29 cellular contexts compared by ENCODE assay signal in genomic region chr16:15723808-15724207, GRCh38.
"Had no signal": no experiment of that assay in that cellular context is flagged by ENCODE, and none has a peak within 500 bp of the region (broad histone marks: within the 10 kb centered on the region; RNA-seq: fewer than 3 reads in every experiment).

No MANE protein-coding gene starts in this region.

- DNase-seq: activated CD4-positive, alpha-beta memory T cell treated with anti-CD3 and anti-CD28 coated beads, Interleukin-2, amount 10 ng/mL, durations not matched to agents 7 days and 5 days; activated CD4-positive, alpha-beta T cell treated with anti-CD3 and anti-CD28 coated beads for 1 hour; activated CD4-positive, alpha-beta T cell treated with anti-CD3 and anti-CD28 coated beads for 48 hours; activated CD4-positive, CD25-positive, alpha-beta regulatory T cell; activated CD8-positive, alpha-beta memory T cell treated with anti-CD3 and anti-CD28 coated beads for 24 hours; activated CD8-positive, alpha-beta memory T cell treated with anti-CD3 and anti-CD28 coated beads, Interleukin-2, amount 10 ng/mL, durations not matched to agents 7 days and 5 days; activated CD8-positive, alpha-beta memory T cell treated with anti-CD3 and anti-CD28 coated beads, Interleukin-2, amount 50 U/mL, for 48 hours; activated gamma-delta T cell treated with Interleukin-2 at 50 U/mL for 16 hours; activated naive CD4-positive, alpha-beta T cell treated with anti-CD3 and anti-CD28 coated beads for 36 hours; adrenal gland; body of pancreas; NCI-H1105; NCI-H1436; NCI-H1694; NCI-H1930; NCI-H2081 treated with DMSO at 0.1 percent for 48 hours; NCI-H510A; NCI-H526; NCI-H748 treated with DMSO at 0.1 percent for 48 hours; NK-92 treated with Interleukin-12 subunit alpha and Interleukin-12 subunit beta, amount 100 ng/mL, for 24 hours; PC-9; Right ventricle myocardium superior; SK-N-SH; T-helper 1 cell; T1000; WERI-Rb-1 had no signal

- H3K27ac ChIP-seq: adrenal gland, body of pancreas, breast epithelium, PC-9, SJSA1, WERI-Rb-1 had no signal

- H3K4me3 Mint-ChIP-seq: activated CD4-positive, alpha-beta memory T cell treated with anti-CD3 and anti-CD28 coated beads, Interleukin-2, amount 10 ng/mL, durations not matched to agents 7 days and 5 days; activated CD8-positive, alpha-beta memory T cell treated with anti-CD3 and anti-CD28 coated beads, Interleukin-2, amount 10 ng/mL, durations not matched to agents 7 days and 5 days; activated naive CD4-positive, alpha-beta T cell treated with anti-CD3 and anti-CD28 coated beads for 36 hours had no signal

- H3K27me3 ChIP-seq: adrenal gland, body of pancreas, breast epithelium, SJSA1 had no signal

- H3K9me3 ChIP-seq: adrenal gland, body of pancreas, breast epithelium, SJSA1, SK-N-SH had no signal

- H3K27ac Mint-ChIP-seq: activated CD4-positive, alpha-beta memory T cell treated with anti-CD3 and anti-CD28 coated beads, Interleukin-2, amount 10 ng/mL, durations not matched to agents 7 days and 5 days; activated CD8-positive, alpha-beta memory T cell treated with anti-CD3 and anti-CD28 coated beads, Interleukin-2, amount 10 ng/mL, durations not matched to agents 7 days and 5 days; activated naive CD4-positive, alpha-beta T cell treated with anti-CD3 and anti-CD28 coated beads for 36 hours had no signal

- H3K9me3 Mint-ChIP-seq: activated CD4-positive, alpha-beta memory T cell treated with anti-CD3 and anti-CD28 coated beads, Interleukin-2, amount 10 ng/mL, durations not matched to agents 7 days and 5 days; activated naive CD4-positive, alpha-beta T cell treated with anti-CD3 and anti-CD28 coated beads for 36 hours; activated naive CD4-positive, alpha-beta T cell treated with anti-CD3 and anti-CD28 coated beads, Interleukin-2, amount 50 U/mL, for 72 hours had no signal

- H3K4me1 ChIP-seq: adrenal gland, body of pancreas, breast epithelium, SJSA1 had no signal

- H3K4me3 ChIP-seq: adrenal gland, body of pancreas, breast epithelium, PC-9, SJSA1 had no signal

- ATAC-seq: activated CD8-positive, alpha-beta memory T cell treated with anti-CD3 and anti-CD28 coated beads, Interleukin-2, amount 10 ng/mL, durations not matched to agents 7 days and 5 days; activated naive CD4-positive, alpha-beta T cell treated with anti-CD3 and anti-CD28 coated beads, Interleukin-2, amount 50 U/mL, for 72 hours; body of pancreas had no signal

- H3K27me3 Mint-ChIP-seq: activated CD4-positive, alpha-beta memory T cell treated with anti-CD3 and anti-CD28 coated beads, Interleukin-2, amount 10 ng/mL, durations not matched to agents 7 days and 5 days; activated CD8-positive, alpha-beta memory T cell treated with anti-CD3 and anti-CD28 coated beads, Interleukin-2, amount 10 ng/mL, durations not matched to agents 7 days and 5 days had no signal

- H3K36me3 ChIP-seq: breast epithelium had no signal

- H3K4me1 Mint-ChIP-seq: activated CD4-positive, alpha-beta memory T cell treated with anti-CD3 and anti-CD28 coated beads, Interleukin-2, amount 10 ng/mL, durations not matched to agents 7 days and 5 days; activated CD8-positive, alpha-beta memory T cell treated with anti-CD3 and anti-CD28 coated beads, Interleukin-2, amount 10 ng/mL, durations not matched to agents 7 days and 5 days had no signal
